Comparison of ENCODE assay signal across 10 cellular contexts in genomic region chr17:76697702-76698465, GRCh38. TPM values are rescaled to one million over a fixed set of nuclear protein-coding genes. Genes with fewer than 3 reads are reported as not detected.
DNase-seq lines count a peak whose midpoint lies in the region; ATAC-seq and TF ChIP-seq lines count a peak whose summit lies in the region.
"Had no signal": no experiment of that assay in that cellular context is flagged by ENCODE, and none has a peak within 500 bp of the region (broad histone marks: within the 10 kb centered on the region; RNA-seq: fewer than 3 reads in every experiment).

No MANE protein-coding gene starts in this region.

- H3K4me1 ChIP-seq in ascending aorta (peaks cover 25 to 74% of the 10 kb centered on the region in 2 donors), thyroid gland (peaks cover 59 to 94% of the 10 kb centered on the region in 2 donors)

- WGBS in thyroid gland, 2 donors: 43 to 49% methylated on average over 15 to 17 of the region's 17 CpGs

- intact Hi-C loops in ascending aorta (cut with DNase I): no loop called here
- intact Hi-C loops in thyroid gland (cut with DNase I): no loop called here

- peaks cover 8% of the 10 kb centered on the region for H3K4me1 Mint-ChIP-seq in endothelial cell (ENCODE audit: unreplicated experiment)

- peaks cover 4% of the 10 kb centered on the region for H3K27me3 Mint-ChIP-seq in endothelial cell (ENCODE audit: unreplicated experiment)

- DNase-seq in DMS 273 (lab: John Stamatoyannopoulos, UW; ENCODE audit: unreplicated experiment) (peak; percentile 55), DMS 273 treated with DMSO at 0.1 percent for 48 hours (lab: John Stamatoyannopoulos, UW) (no peak), ascending aorta (ENCODE audit: low spot score in 2 of 2) (no peak), iris pigment epithelial cell (ENCODE audit: low read depth) (peak; percentile 63), thyroid gland (peak; percentile 61 to 64), endothelial cell (ENCODE audit: low spot score) (no peak)
- DNase-seq: activated effector memory CD4-positive, alpha-beta T cell treated with anti-CD3 and anti-CD28 coated beads, Interleukin-2, amount 50 U/mL, for 16 hours had no signal

- no peaks in the 10 kb centered on the region for H3K36me3 ChIP-seq in ascending aorta
- H3K36me3 ChIP-seq in thyroid gland: no peaks in the 10 kb centered on the region

- peak overlapping the region; percentile 90 to 93 for H3K27ac ChIP-seq in ascending aorta
- peak overlapping the region; percentile 49 to 87 (median 74) for H3K27ac ChIP-seq in thyroid gland
- H3K27ac ChIP-seq: 22Rv1 had no signal

- TF ChIP-seq CTCF in ascending aorta (IDR thresholded peaks at IDR 0.05) (no peak), thyroid gland (IDR thresholded peaks at IDR 0.05) (no peak), endothelial cell (IDR thresholded peaks at IDR 0.05; ENCODE audit: unreplicated experiment) (no peak)

- H3K9me3 ChIP-seq in ascending aorta: no peaks in the 10 kb centered on the region
- no peaks in the 10 kb centered on the region for H3K9me3 ChIP-seq in thyroid gland

- H3K27ac Mint-ChIP-seq in endothelial cell (ENCODE audit: unreplicated experiment): no peak overlapping the region

- H3K27me3 ChIP-seq in ascending aorta (no peaks in the 10 kb centered on the region), thyroid gland (no peaks in the 10 kb centered on the region)

- H3K4me3 Mint-ChIP-seq in endothelial cell (ENCODE audit: unreplicated experiment): no peak overlapping the region

- ATAC-seq in GM18870 (IDR thresholded peaks at IDR 0.05; ENCODE audit: unreplicated experiment): no peak
- ATAC-seq in HG02970 (IDR thresholded peaks at IDR 0.05; ENCODE audit: low FRiP score, unreplicated experiment): no peak

- no peaks in the 10 kb centered on the region for H3K9me3 Mint-ChIP-seq in endothelial cell (ENCODE audit: unreplicated experiment)

- H3K36me3 Mint-ChIP-seq in endothelial cell (ENCODE audit: low read depth, unreplicated experiment): no peaks in the 10 kb centered on the region

- peak in 1 of 2 donors; percentile 44 for TF ChIP-seq POLR2A in thyroid gland (IDR thresholded peaks at IDR 0.05)

- peak overlapping the region; percentile 13 to 43 for H3K4me3 ChIP-seq in ascending aorta
- no peak overlapping the region for H3K4me3 ChIP-seq in thyroid gland (replicated peaks in 1 of 3)

RNA-seq across cellular contexts. Expression of gene MXRA7, which starts 12.9 kb away (rescaled TPM):
- total RNA-seq in ascending aorta: 122 TPM
- 100 to 1,000 TPM; 362 to 576 (median 421) TPM for total RNA-seq in thyroid gland
- total RNA-seq in endothelial cell (ENCODE audit: unreplicated experiment): 51.6 TPM

RNA-seq across cellular contexts. Expression of gene JMJD6, which starts 28.5 kb away (rescaled TPM):
- 29.4 TPM for total RNA-seq in ascending aorta
- 10 to 100 TPM; 12.2 to 24.2 (median 20.7) TPM for total RNA-seq in thyroid gland
- 25.6 TPM for total RNA-seq in endothelial cell (ENCODE audit: unreplicated experiment)

RNA-seq across cellular contexts. Expression of gene METTL23, which starts 28.8 kb away (rescaled TPM):
- 31.2 TPM for total RNA-seq in ascending aorta
- total RNA-seq in thyroid gland: 10 to 100 TPM; 33.6 to 58.3 (median 51.3) TPM
- total RNA-seq in endothelial cell (ENCODE audit: unreplicated experiment): 30.5 TPM

RNA-seq across cellular contexts. Expression of gene SRSF2, which starts 39.2 kb away (rescaled TPM):
- 429 TPM for total RNA-seq in ascending aorta
- total RNA-seq in thyroid gland: 100 to 1,000 TPM; 269 to 614 (median 400) TPM
- 215 TPM for total RNA-seq in endothelial cell (ENCODE audit: unreplicated experiment)

RNA-seq across cellular contexts. Expression of gene MFSD11, which starts 40.0 kb away (rescaled TPM):
- 13.4 TPM for total RNA-seq in ascending aorta
- 10 to 100 TPM; 34.1 to 53.3 (median 44.3) TPM for total RNA-seq in thyroid gland
- total RNA-seq in endothelial cell (ENCODE audit: unreplicated experiment): 37.3 TPM

Comparison
In these comparisons a context has a peak if more than half of its experiments do, and no peak if none do; other contexts are left out.
1. DNase-seq: peak in DMS 273 (single experiment), iris pigment epithelial cell (single experiment) and thyroid gland (2 of 2); none in DMS 273 treated with DMSO at 0.1 percent for 48 hours (single experiment), ascending aorta (0 of 2) and endothelial cell (single experiment).
2. H3K4me3 ChIP-seq: peak in ascending aorta (2 of 2); none in thyroid gland (0 of 3).